29 cellular contexts compared by ENCODE assay signal in the genomic region with DNA sequence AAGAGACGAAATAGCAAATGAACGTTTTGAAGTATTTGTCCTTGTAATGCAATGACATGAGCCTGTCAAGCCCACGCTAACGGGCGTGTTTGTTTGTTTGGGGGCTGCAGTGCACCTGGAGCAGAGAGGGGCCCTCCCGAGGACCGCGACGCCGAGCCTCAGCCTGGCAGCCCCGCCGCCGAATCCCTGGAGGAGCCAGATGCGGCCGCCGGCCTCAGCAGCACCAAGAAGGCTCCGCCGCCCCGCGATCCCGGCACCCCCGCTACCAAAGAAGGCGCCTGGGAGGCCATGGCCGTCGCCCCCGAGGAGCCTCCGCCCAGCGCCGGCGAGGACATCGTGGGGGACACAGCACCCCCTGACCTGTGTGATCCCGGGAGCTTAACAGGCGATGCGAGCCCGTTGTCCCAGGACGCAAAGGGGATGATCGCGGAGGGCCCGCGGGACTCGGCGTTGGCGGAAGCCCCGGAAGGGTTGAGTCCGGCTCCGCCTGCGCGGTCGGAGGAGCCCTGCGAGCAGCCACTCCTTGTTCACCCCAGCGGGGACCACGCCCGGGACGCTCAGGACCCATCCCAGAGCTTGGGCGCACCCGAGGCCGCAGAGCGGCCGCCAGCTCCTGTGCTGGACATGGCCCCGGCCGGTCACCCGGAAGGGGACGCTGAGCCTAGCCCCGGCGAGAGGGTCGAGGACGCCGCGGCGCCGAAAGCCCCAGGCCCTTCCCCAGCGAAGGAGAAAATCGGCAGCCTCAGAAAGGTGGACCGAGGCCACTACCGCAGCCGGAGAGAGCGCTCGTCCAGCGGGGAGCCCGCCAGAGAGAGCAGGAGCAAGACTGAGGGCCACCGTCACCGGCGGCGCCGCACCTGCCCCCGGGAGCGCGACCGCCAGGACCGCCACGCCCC.
"Had no signal": no experiment of that assay in that cellular context is flagged by ENCODE, and none has a peak within 500 bp of the region (broad histone marks: within the 10 kb centered on the region; RNA-seq: fewer than 3 reads in every experiment).

No MANE protein-coding gene starts in this region.

- H3K27me3 ChIP-seq: SJCRH30 had no signal

- H3K27me3 Mint-ChIP-seq: activated CD4-positive, alpha-beta memory T cell treated with anti-CD3 and anti-CD28 coated beads, Interleukin-2, amount 10 ng/mL, durations not matched to agents 7 days and 5 days; activated CD4-positive, alpha-beta T cell treated with anti-CD3 and anti-CD28 coated beads for 36 hours; activated naive CD8-positive, alpha-beta T cell; activated T-helper 17 cell treated with anti-CD3 and anti-CD28 coated beads, Interleukin-2, amount 50 U/mL, for 72 hours; brain; IgD-negative memory B cell had no signal

- FAIRE-seq: astrocyte had no signal

- H3K4me3 Mint-ChIP-seq: activated CD4-positive, alpha-beta memory T cell treated with anti-CD3 and anti-CD28 coated beads, Interleukin-2, amount 10 ng/mL, durations not matched to agents 7 days and 5 days; activated CD4-positive, alpha-beta T cell treated with anti-CD3 and anti-CD28 coated beads for 36 hours; activated naive CD4-positive, alpha-beta T cell treated with anti-CD3 and anti-CD28 coated beads for 36 hours; activated naive CD8-positive, alpha-beta T cell; activated T-helper 17 cell treated with anti-CD3 and anti-CD28 coated beads, Interleukin-2, amount 50 U/mL, for 72 hours; brain; IgD-negative memory B cell had no signal

- DNase-seq: activated CD4-positive, alpha-beta memory T cell treated with anti-CD3 and anti-CD28 coated beads, Interleukin-2, amount 10 ng/mL, durations not matched to agents 7 days and 5 days; activated CD4-positive, alpha-beta T cell treated with anti-CD3 and anti-CD28 coated beads for 36 hours; activated CD4-positive, alpha-beta T cell treated with anti-CD3 and anti-CD28 coated beads, Interleukin-2, amount 50 U/mL, for 1 hour; activated gamma-delta T cell; activated naive CD4-positive, alpha-beta T cell treated with anti-CD3 and anti-CD28 coated beads for 36 hours; activated T-cell treated with anti-CD3 and anti-CD28 coated beads for 4 hours; activated T-cell treated with anti-CD3 and anti-CD28 coated beads, Interleukin-2, amount 50 U/mL, for 48 hours; amygdala; NCI-H1092; NCI-H1436; NCI-H1694 treated with DMSO at 0.1 percent for 48 hours; NCI-H2029 treated with DMSO at 0.1 percent for 48 hours; NCI-H345; NCI-H510A; NCI-H526 treated with DMSO at 0.1 percent for 48 hours; NCI-H82; OCI-M1; RPMI8226; SJCRH30; T-helper 1 cell had no signal

- H3K4me2 ChIP-seq: KMS-11, SK-N-SH had no signal

- ATAC-seq: activated CD4-positive, alpha-beta T cell treated with anti-CD3 and anti-CD28 coated beads for 36 hours; activated T-helper 17 cell treated with anti-CD3 and anti-CD28 coated beads, Interleukin-2, amount 50 U/mL, for 72 hours; Right ventricle myocardium inferior had no signal

- H3K4me1 ChIP-seq: SJCRH30 had no signal

- H3K4me3 ChIP-seq: SJCRH30 had no signal

- H3K4me1 Mint-ChIP-seq: activated CD4-positive, alpha-beta memory T cell treated with anti-CD3 and anti-CD28 coated beads, Interleukin-2, amount 10 ng/mL, durations not matched to agents 7 days and 5 days; activated CD4-positive, alpha-beta T cell treated with anti-CD3 and anti-CD28 coated beads for 36 hours; activated T-helper 17 cell treated with anti-CD3 and anti-CD28 coated beads, Interleukin-2, amount 50 U/mL, for 72 hours; brain had no signal

- H3K9ac ChIP-seq: KMS-11, SK-N-SH had no signal

- H3K9me3 Mint-ChIP-seq: activated CD4-positive, alpha-beta memory T cell treated with anti-CD3 and anti-CD28 coated beads, Interleukin-2, amount 10 ng/mL, durations not matched to agents 7 days and 5 days; activated naive CD4-positive, alpha-beta T cell treated with anti-CD3 and anti-CD28 coated beads for 36 hours; activated T-helper 17 cell treated with anti-CD3 and anti-CD28 coated beads, Interleukin-2, amount 50 U/mL, for 72 hours; brain; IgD-negative memory B cell had no signal

- H3K9me3 ChIP-seq: SJCRH30, SK-N-SH had no signal

- H3K27ac ChIP-seq: KMS-11, SJCRH30, VCaP had no signal

- H3K27ac Mint-ChIP-seq: activated CD4-positive, alpha-beta memory T cell treated with anti-CD3 and anti-CD28 coated beads, Interleukin-2, amount 10 ng/mL, durations not matched to agents 7 days and 5 days; activated CD4-positive, alpha-beta T cell treated with anti-CD3 and anti-CD28 coated beads for 36 hours; activated naive CD4-positive, alpha-beta T cell treated with anti-CD3 and anti-CD28 coated beads for 36 hours; activated naive CD8-positive, alpha-beta T cell; activated T-helper 17 cell treated with anti-CD3 and anti-CD28 coated beads, Interleukin-2, amount 50 U/mL, for 72 hours had no signal
